ENCODE assay signal across 23 cellular contexts in the genomic region with DNA sequence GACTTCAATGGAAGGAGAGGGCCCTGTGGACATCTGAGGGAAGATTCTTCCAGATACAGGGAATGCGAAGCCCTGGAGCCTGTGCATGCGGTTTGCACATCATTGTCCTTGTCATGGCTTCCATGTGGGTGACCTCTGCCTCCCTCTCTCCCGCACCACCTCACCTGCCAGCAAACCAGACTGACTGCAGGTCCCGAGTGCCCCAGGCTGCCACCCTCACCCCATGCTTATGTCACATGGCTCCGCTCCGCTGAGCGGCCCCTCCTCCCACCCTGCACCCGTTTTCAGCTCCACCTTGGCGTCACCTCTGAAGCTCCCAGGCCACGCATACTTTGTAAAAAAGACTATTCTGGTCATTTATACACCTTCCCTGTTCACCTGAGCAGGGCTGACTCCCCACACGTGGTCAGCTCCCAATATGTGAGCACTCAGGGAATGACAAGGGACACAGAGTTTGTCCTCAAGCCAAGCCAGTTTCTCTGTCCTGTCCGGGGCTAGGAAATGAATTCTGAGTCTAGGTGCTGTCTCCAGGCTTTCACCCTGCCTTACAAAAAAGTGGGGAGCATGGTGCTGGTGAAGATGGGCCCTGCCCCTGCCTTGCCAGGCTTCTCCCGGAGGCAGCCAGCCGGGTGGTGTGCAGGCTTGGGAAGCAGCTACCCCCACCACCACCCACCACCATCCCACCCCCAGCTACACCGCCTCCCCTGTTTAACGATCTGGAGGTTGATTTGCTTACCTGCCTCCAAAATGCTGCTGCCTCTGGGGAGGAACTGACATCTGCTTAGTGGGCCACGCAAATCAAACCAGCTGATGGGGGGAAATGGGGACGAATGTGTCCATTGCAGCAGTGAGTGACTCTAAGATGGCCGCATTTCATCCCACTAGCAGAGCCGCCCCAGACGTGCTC. TPM values are rescaled to one million over a fixed set of nuclear protein-coding genes. Genes with fewer than 3 reads are reported as not detected.
"Had no signal": no experiment of that assay in that cellular context is flagged by ENCODE, and none has a peak within 500 bp of the region (broad histone marks: within the 10 kb centered on the region; RNA-seq: fewer than 3 reads in every experiment).

No MANE protein-coding gene starts in this region.

- H3K4me1 Mint-ChIP-seq: activated T-helper 17 cell treated with anti-CD3 and anti-CD28 coated beads, Interleukin-2, amount 50 U/mL, for 72 hours had no signal

- H3K9me3 ChIP-seq: body of pancreas, gastrocnemius medialis, left ventricle myocardium inferior, neutrophil, pancreas, right lobe of liver, thoracic aorta had no signal

- H3K27me3 Mint-ChIP-seq: activated CD4-positive, alpha-beta memory T cell treated with anti-CD3 and anti-CD28 coated beads, Interleukin-2, amount 10 ng/mL, durations not matched to agents 7 days and 5 days; activated naive CD8-positive, alpha-beta T cell treated with anti-CD3 and anti-CD28 coated beads, Interleukin-2, amount 10 ng/mL, durations not matched to agents 7 days and 5 days; activated T-helper 17 cell treated with anti-CD3 and anti-CD28 coated beads, Interleukin-2, amount 50 U/mL, for 72 hours; naive thymus-derived CD4-positive, alpha-beta T cell had no signal

- H3K36me3 ChIP-seq: gastrocnemius medialis, left ventricle myocardium inferior, neutrophil, right lobe of liver, thoracic aorta had no signal

- H3K27me3 ChIP-seq: body of pancreas, gastrocnemius medialis, pancreas, right lobe of liver had no signal

- H3K4me3 ChIP-seq: body of pancreas, coronary artery, gastrocnemius medialis, left ventricle myocardium inferior, pancreas, right lobe of liver, thoracic aorta had no signal

- H3K27ac Mint-ChIP-seq: activated CD4-positive, alpha-beta memory T cell treated with anti-CD3 and anti-CD28 coated beads, Interleukin-2, amount 10 ng/mL, durations not matched to agents 7 days and 5 days; activated naive CD8-positive, alpha-beta T cell treated with anti-CD3 and anti-CD28 coated beads, Interleukin-2, amount 10 ng/mL, durations not matched to agents 7 days and 5 days; activated T-helper 17 cell treated with anti-CD3 and anti-CD28 coated beads, Interleukin-2, amount 50 U/mL, for 72 hours; stimulated activated effector memory CD8-positive, alpha-beta T cell treated with anti-CD3 and anti-CD28 coated beads, Interleukin-12 subunit alpha, Interleukin-12 subunit beta, amount 100 ng/mL, for 72 hours had no signal

- ATAC-seq: activated T-helper 17 cell treated with anti-CD3 and anti-CD28 coated beads, Interleukin-2, amount 50 U/mL, for 72 hours; body of pancreas; gastrocnemius medialis; naive thymus-derived CD4-positive, alpha-beta T cell; pancreas; right lobe of liver; stimulated activated effector memory CD8-positive, alpha-beta T cell treated with anti-CD3 and anti-CD28 coated beads, Interleukin-12 subunit alpha, Interleukin-12 subunit beta, amount 100 ng/mL, for 72 hours had no signal

- H3K9me3 Mint-ChIP-seq: activated CD4-positive, alpha-beta memory T cell treated with anti-CD3 and anti-CD28 coated beads, Interleukin-2, amount 10 ng/mL, durations not matched to agents 7 days and 5 days; activated naive CD8-positive, alpha-beta T cell treated with anti-CD3 and anti-CD28 coated beads, Interleukin-2, amount 10 ng/mL, durations not matched to agents 7 days and 5 days; activated T-helper 17 cell treated with anti-CD3 and anti-CD28 coated beads, Interleukin-2, amount 50 U/mL, for 72 hours; naive thymus-derived CD4-positive, alpha-beta T cell; stimulated activated effector memory CD8-positive, alpha-beta T cell treated with anti-CD3 and anti-CD28 coated beads, Interleukin-12 subunit alpha, Interleukin-12 subunit beta, amount 100 ng/mL, for 72 hours had no signal

- H3K4me1 ChIP-seq: body of pancreas, gastrocnemius medialis, pancreas, right lobe of liver had no signal

- DNase-seq: activated CD4-positive, alpha-beta memory T cell treated with anti-CD3 and anti-CD28 coated beads, Interleukin-2, amount 10 ng/mL, durations not matched to agents 7 days and 5 days; activated CD4-positive, alpha-beta T cell treated with anti-CD3 and anti-CD28 coated beads for 48 hours; activated CD4-positive, CD25-positive, alpha-beta regulatory T cell; activated naive CD4-positive, alpha-beta T cell treated with Interleukin-2 at 50 U/mL for 16 hours; activated T-cell treated with anti-CD3 and anti-CD28 coated beads, Interleukin-2, amount 50 U/mL, for 1 hour; amygdala; body of pancreas; gastrocnemius medialis; head of caudate nucleus; left ventricle myocardium inferior; naive thymus-derived CD4-positive, alpha-beta T cell; right lobe of liver; small intestine; stimulated activated CD4-positive, alpha-beta T cell treated with anti-CD3 and anti-CD28 coated beads, Interleukin-4, amount 100 ng/mL, for 24 hours; T-helper 1 cell; T-helper 9 cell had no signal

- H3K27ac ChIP-seq: body of pancreas, coronary artery, gastrocnemius medialis, left ventricle myocardium inferior, neutrophil, pancreas, right lobe of liver, thoracic aorta had no signal

- H3K4me3 Mint-ChIP-seq: activated CD4-positive, alpha-beta memory T cell treated with anti-CD3 and anti-CD28 coated beads, Interleukin-2, amount 10 ng/mL, durations not matched to agents 7 days and 5 days; activated naive CD8-positive, alpha-beta T cell treated with anti-CD3 and anti-CD28 coated beads, Interleukin-2, amount 10 ng/mL, durations not matched to agents 7 days and 5 days; activated T-helper 17 cell treated with anti-CD3 and anti-CD28 coated beads, Interleukin-2, amount 50 U/mL, for 72 hours; naive thymus-derived CD4-positive, alpha-beta T cell; stimulated activated effector memory CD8-positive, alpha-beta T cell treated with anti-CD3 and anti-CD28 coated beads, Interleukin-12 subunit alpha, Interleukin-12 subunit beta, amount 100 ng/mL, for 72 hours had no signal

- H3K36me3 Mint-ChIP-seq: activated naive CD8-positive, alpha-beta T cell treated with anti-CD3 and anti-CD28 coated beads, Interleukin-2, amount 10 ng/mL, durations not matched to agents 7 days and 5 days; naive thymus-derived CD4-positive, alpha-beta T cell had no signal

RNA-seq across cellular contexts. Expression of gene FAM83F, which starts 32.7 kb away (rescaled TPM):
- total RNA-seq: activated CD4-positive, alpha-beta memory T cell treated with anti-CD3 and anti-CD28 coated beads, Interleukin-2, amount 10 ng/mL, durations not matched to agents 7 days and 5 days had no signal
